Comparison of ENCODE assay signal across 11 cellular contexts in the genomic region with DNA sequence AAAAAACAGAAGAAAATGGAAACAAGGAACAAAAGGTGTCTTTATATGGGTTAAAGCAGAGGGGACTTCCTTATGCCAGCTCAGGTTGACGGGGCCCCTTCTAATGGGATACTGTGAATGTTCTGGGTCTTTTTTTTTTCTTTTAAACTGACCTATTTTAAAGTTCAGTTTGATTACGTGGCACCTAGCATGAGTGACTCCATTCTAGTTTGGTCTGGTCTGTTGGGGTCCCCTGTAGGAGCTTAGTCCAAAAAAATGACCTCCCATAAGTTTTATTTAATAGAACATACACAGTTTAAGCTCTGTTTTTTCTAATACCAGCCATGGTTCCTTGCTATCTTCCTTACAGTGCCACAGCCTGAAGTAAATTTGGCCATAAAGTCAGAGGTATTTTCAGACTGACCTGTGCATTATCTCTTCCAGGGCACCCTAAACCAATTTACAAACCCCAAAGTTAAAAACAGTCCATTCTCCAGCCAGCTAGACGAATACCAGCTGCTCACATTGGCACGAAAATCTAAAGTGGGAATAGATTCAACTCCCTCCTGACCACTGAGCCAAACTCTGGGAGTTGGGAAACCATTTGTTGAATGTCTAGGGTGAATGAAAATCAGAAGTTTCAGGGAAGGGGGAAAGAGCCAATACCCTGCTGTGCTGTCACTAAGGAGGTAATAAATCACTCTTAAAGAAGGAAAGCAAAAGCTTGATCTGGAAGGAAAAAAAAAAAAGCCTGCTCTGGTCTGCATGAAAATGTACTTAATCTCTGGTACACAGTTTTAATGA. TPM values are rescaled to one million over a fixed set of nuclear protein-coding genes. Genes with fewer than 3 reads are reported as not detected.
DNase-seq lines count a peak whose midpoint lies in the region; ATAC-seq, FAIRE-seq and TF ChIP-seq lines count a peak whose summit lies in the region.
"Had no signal": no experiment of that assay in that cellular context is flagged by ENCODE, and none has a peak within 500 bp of the region (broad histone marks: within the 10 kb centered on the region; RNA-seq: fewer than 3 reads in every experiment).

No MANE protein-coding gene starts in this region.

- H3K4me1 Mint-ChIP-seq in activated CD4-positive, alpha-beta T cell treated with anti-CD3 and anti-CD28 coated beads, Interleukin-2, amount 10 ng/mL, durations not matched to agents 24 days and 14 days: peaks cover 2% of the 10 kb centered on the region
- no peaks in the 10 kb centered on the region for H3K4me1 Mint-ChIP-seq in activated CD4-positive, alpha-beta T cell treated with anti-CD3 and anti-CD28 coated beads for 36 hours
- H3K4me1 Mint-ChIP-seq in nephron progenitor cell: peaks cover 61% of the 10 kb centered on the region

- H3K9me3 Mint-ChIP-seq in activated CD4-positive, alpha-beta T cell treated with anti-CD3 and anti-CD28 coated beads, Interleukin-2, amount 10 ng/mL, durations not matched to agents 24 days and 14 days: no peaks in the 10 kb centered on the region
- H3K9me3 Mint-ChIP-seq in activated CD4-positive, alpha-beta T cell treated with anti-CD3 and anti-CD28 coated beads for 36 hours (ENCODE audit: low read depth): no peaks in the 10 kb centered on the region
- no peaks in the 10 kb centered on the region for H3K9me3 Mint-ChIP-seq in nephron progenitor cell
- H3K9me3 Mint-ChIP-seq: stimulated activated naive CD8-positive, alpha-beta T cell treated with anti-CD3 and anti-CD28 coated beads, Interleukin-15, Interleukin-2, amounts not matched to agents 100 ng/mL and 50 ng/mL, for 24 hours had no signal

- peak; percentile 35 for DNase-seq in activated CD4-positive, alpha-beta T cell treated with anti-CD3 and anti-CD28 coated beads, Interleukin-2, amount 10 ng/mL, durations not matched to agents 24 days and 14 days
- DNase-seq in activated CD4-positive, alpha-beta T cell treated with anti-CD3 and anti-CD28 coated beads for 36 hours: no peak
- DNase-seq in esophagus muscularis mucosa (ENCODE audit: extremely low spot score) (no peak), nephron progenitor cell (no peak), aorta (no peak), GM12891 (ENCODE audit: insufficient read length, low spot score) (no peak)
- DNase-seq: NCI-H1436 treated with DMSO at 0.1 percent for 48 hours had no signal

- intact Hi-C loops in activated CD4-positive, alpha-beta T cell treated with anti-CD3 and anti-CD28 coated beads, Interleukin-2, amount 10 ng/mL, durations not matched to agents 24 days and 14 days (cut with micrococcal nuclease): no loop called here
- intact Hi-C loops in activated CD4-positive, alpha-beta T cell treated with anti-CD3 and anti-CD28 coated beads for 36 hours (cut with DNase I, micrococcal nuclease): no loop called here
- intact Hi-C loops in esophagus muscularis mucosa (cut with DNase I): no loop called here
- intact Hi-C loops in aorta (cut with DNase I): no loop called here

- H3K4me1 ChIP-seq in esophagus muscularis mucosa: peaks cover 16 to 52% (median 43%) of the 10 kb centered on the region in 4 donors
- peaks cover 1 to 3% of the 10 kb centered on the region in 2 donors for H3K4me1 ChIP-seq in aorta (ENCODE audit: control insufficient read depth in 1 of 2, insufficient read depth in 2 of 2, low read length in 2 of 2)

- ATAC-seq in activated CD4-positive, alpha-beta T cell treated with anti-CD3 and anti-CD28 coated beads for 36 hours: no peak
- ATAC-seq in aorta (ENCODE audit: low FRiP score) (peak; percentile 31), GM21723 (IDR thresholded peaks at IDR 0.05; ENCODE audit: unreplicated experiment) (no peak), HG03108 (IDR thresholded peaks at IDR 0.05; ENCODE audit: unreplicated experiment) (no peak)

- no peak for TF ChIP-seq EP300 in esophagus muscularis mucosa (IDR thresholded peaks at IDR 0.05)

- H3K36me3 ChIP-seq in esophagus muscularis mucosa (peaks cover 0 to 17% (median 6%) of the 10 kb centered on the region in 4 donors), aorta (ENCODE audit: control insufficient read depth in 1 of 2, insufficient read depth in 2 of 2, low read length in 1 of 2) (peaks cover 1 to 3% of the 10 kb centered on the region in 2 donors)

- no peak for FAIRE-seq in GM12891 (lab: Jason Lieb, UNC)
- FAIRE-seq: colon had no signal

- H3K9me3 ChIP-seq in esophagus muscularis mucosa: no peaks in the 10 kb centered on the region
- no peaks in the 10 kb centered on the region for H3K9me3 ChIP-seq in aorta (ENCODE audit: control insufficient read depth, low read length)

- POLR2A ChIA-PET in activated CD4-positive, alpha-beta T cell treated with anti-CD3 and anti-CD28 coated beads for 36 hours (lab: Charles Lee): no interaction called here

- peak overlapping the region; percentile 82 to 91 (median 85) for H3K27ac ChIP-seq in esophagus muscularis mucosa (replicated peaks in 1 of 4)
- peak overlapping the region in 1 of 2 donors; percentile 53 for H3K27ac ChIP-seq in aorta (ENCODE audit: low read depth in 1 of 2, low read length in 2 of 2)

- peaks cover 20% of the 10 kb centered on the region for H3K27me3 Mint-ChIP-seq in activated CD4-positive, alpha-beta T cell treated with anti-CD3 and anti-CD28 coated beads, Interleukin-2, amount 10 ng/mL, durations not matched to agents 24 days and 14 days
- no peaks in the 10 kb centered on the region for H3K27me3 Mint-ChIP-seq in activated CD4-positive, alpha-beta T cell treated with anti-CD3 and anti-CD28 coated beads for 36 hours
- H3K27me3 Mint-ChIP-seq in nephron progenitor cell (ENCODE audit: low read depth, poor library complexity): no peaks in the 10 kb centered on the region
- H3K27me3 Mint-ChIP-seq: stimulated activated naive CD8-positive, alpha-beta T cell treated with anti-CD3 and anti-CD28 coated beads, Interleukin-15, Interleukin-2, amounts not matched to agents 100 ng/mL and 50 ng/mL, for 24 hours had no signal

- 25% methylated on average over 4 of the region's 4 CpGs for WGBS in esophagus muscularis mucosa
- WGBS in aorta, 2 donors: 16 to 24% methylated on average over 4 of the region's 4 CpGs

- no peak overlapping the region for H3K27ac Mint-ChIP-seq in activated CD4-positive, alpha-beta T cell treated with anti-CD3 and anti-CD28 coated beads, Interleukin-2, amount 10 ng/mL, durations not matched to agents 24 days and 14 days
- no peak overlapping the region for H3K27ac Mint-ChIP-seq in activated CD4-positive, alpha-beta T cell treated with anti-CD3 and anti-CD28 coated beads for 36 hours
- H3K27ac Mint-ChIP-seq in nephron progenitor cell: peak overlapping the region; percentile 76
- H3K27ac Mint-ChIP-seq: stimulated activated naive CD8-positive, alpha-beta T cell treated with anti-CD3 and anti-CD28 coated beads, Interleukin-15, Interleukin-2, amounts not matched to agents 100 ng/mL and 50 ng/mL, for 24 hours had no signal

- H3K27me3 ChIP-seq in esophagus muscularis mucosa: no peaks in the 10 kb centered on the region
- H3K27me3 ChIP-seq in aorta (ENCODE audit: control insufficient read depth in 1 of 2, insufficient read depth in 2 of 2, low read length in 1 of 2): no peaks in the 10 kb centered on the region

- peaks cover 10% of the 10 kb centered on the region for H3K36me3 Mint-ChIP-seq in activated CD4-positive, alpha-beta T cell treated with anti-CD3 and anti-CD28 coated beads, Interleukin-2, amount 10 ng/mL, durations not matched to agents 24 days and 14 days (ENCODE audit: low read depth)
- H3K36me3 Mint-ChIP-seq in activated CD4-positive, alpha-beta T cell treated with anti-CD3 and anti-CD28 coated beads for 36 hours (ENCODE audit: low read depth): no peaks in the 10 kb centered on the region
- H3K36me3 Mint-ChIP-seq in nephron progenitor cell (ENCODE audit: low read depth): no peaks in the 10 kb centered on the region

- TF ChIP-seq POLR2A in esophagus muscularis mucosa (IDR thresholded peaks at IDR 0.05; ENCODE audit: low read depth) (no peak), GM12891 (IDR thresholded peaks at IDR 0.05; ENCODE audit: low read depth, low read length) (no peak)

- no peak overlapping the region for H3K4me3 Mint-ChIP-seq in activated CD4-positive, alpha-beta T cell treated with anti-CD3 and anti-CD28 coated beads, Interleukin-2, amount 10 ng/mL, durations not matched to agents 24 days and 14 days
- no peak overlapping the region for H3K4me3 Mint-ChIP-seq in activated CD4-positive, alpha-beta T cell treated with anti-CD3 and anti-CD28 coated beads for 36 hours
- H3K4me3 Mint-ChIP-seq in nephron progenitor cell: no peak overlapping the region
- H3K4me3 Mint-ChIP-seq: stimulated activated naive CD8-positive, alpha-beta T cell treated with anti-CD3 and anti-CD28 coated beads, Interleukin-15, Interleukin-2, amounts not matched to agents 100 ng/mL and 50 ng/mL, for 24 hours had no signal

- no peak for TF ChIP-seq CTCF in esophagus muscularis mucosa (IDR thresholded peaks at IDR 0.05)
- no peak for TF ChIP-seq CTCF in nephron progenitor cell (IDR thresholded peaks at IDR 0.05)

- H3K4me3 ChIP-seq in esophagus muscularis mucosa: no peak overlapping the region
- no peak overlapping the region for H3K4me3 ChIP-seq in aorta (ENCODE audit: low read length in 2 of 2)

- CTCF ChIA-PET in activated CD4-positive, alpha-beta T cell treated with anti-CD3 and anti-CD28 coated beads for 36 hours (lab: Charles Lee): interaction anchor here (1.5 kb wide), 1 partner anchor 14 kb away, joined by 4 read pairs; no protein-coding TSS in a partner anchor

TF ChIP-seq in GM12891, 5 proteins besides CTCF, POLR2A, EP300 and RAD21:
- no peak for TF ChIP-seq PAX5 (IDR thresholded peaks at IDR 0.05; ENCODE audit: insufficient read depth, low read length, severe bottlenecking)
- TF ChIP-seq SPI1 (IDR thresholded peaks at IDR 0.05; ENCODE audit: low read depth, low read length): no peak
- no peak for TF ChIP-seq POLR2AphosphoS5 (IDR thresholded peaks at IDR 0.05; ENCODE audit: low read depth, low read length)
- TF ChIP-seq TAF1 (IDR thresholded peaks at IDR 0.05; ENCODE audit: low read depth, low read length): no peak
- no peak for TF ChIP-seq POU2F2 (IDR thresholded peaks at IDR 0.05; ENCODE audit: low read depth, low read length)

RNA-seq across cellular contexts. Expression of a gene that starts 42.4 kb away (rescaled TPM):
- not detected in 2 replicates for total RNA-seq in activated CD4-positive, alpha-beta T cell treated with anti-CD3 and anti-CD28 coated beads, Interleukin-2, amount 10 ng/mL, durations not matched to agents 24 days and 14 days
- total RNA-seq in activated CD4-positive, alpha-beta T cell treated with anti-CD3 and anti-CD28 coated beads for 36 hours: not detected
- total RNA-seq in esophagus muscularis mucosa (1 to 10 TPM in 3 of 4 donors, under 1 TPM in 1; 0.13 to 7.5 (median 1.5) TPM), aorta (under 1 TPM in 1 of 2 donors, not detected in 1; 0.72 TPM)
- not detected for polyA plus RNA-seq in aorta
- not detected for polyA plus RNA-seq in GM12891 (2012; ENCODE audit: low read depth, missing spikeins)
